1 cellular context compared by ENCODE assay signal in genomic region chr2:201842131-201842530, GRCh38.
TF ChIP-seq lines count a peak whose summit lies in the region.

No MANE protein-coding gene starts in this region.

TF ChIP-seq in GM23338, 12 proteins besides CTCF, POLR2A, EP300 and RAD21 (continued from another document):
- TF ChIP-seq, protein P1, sequence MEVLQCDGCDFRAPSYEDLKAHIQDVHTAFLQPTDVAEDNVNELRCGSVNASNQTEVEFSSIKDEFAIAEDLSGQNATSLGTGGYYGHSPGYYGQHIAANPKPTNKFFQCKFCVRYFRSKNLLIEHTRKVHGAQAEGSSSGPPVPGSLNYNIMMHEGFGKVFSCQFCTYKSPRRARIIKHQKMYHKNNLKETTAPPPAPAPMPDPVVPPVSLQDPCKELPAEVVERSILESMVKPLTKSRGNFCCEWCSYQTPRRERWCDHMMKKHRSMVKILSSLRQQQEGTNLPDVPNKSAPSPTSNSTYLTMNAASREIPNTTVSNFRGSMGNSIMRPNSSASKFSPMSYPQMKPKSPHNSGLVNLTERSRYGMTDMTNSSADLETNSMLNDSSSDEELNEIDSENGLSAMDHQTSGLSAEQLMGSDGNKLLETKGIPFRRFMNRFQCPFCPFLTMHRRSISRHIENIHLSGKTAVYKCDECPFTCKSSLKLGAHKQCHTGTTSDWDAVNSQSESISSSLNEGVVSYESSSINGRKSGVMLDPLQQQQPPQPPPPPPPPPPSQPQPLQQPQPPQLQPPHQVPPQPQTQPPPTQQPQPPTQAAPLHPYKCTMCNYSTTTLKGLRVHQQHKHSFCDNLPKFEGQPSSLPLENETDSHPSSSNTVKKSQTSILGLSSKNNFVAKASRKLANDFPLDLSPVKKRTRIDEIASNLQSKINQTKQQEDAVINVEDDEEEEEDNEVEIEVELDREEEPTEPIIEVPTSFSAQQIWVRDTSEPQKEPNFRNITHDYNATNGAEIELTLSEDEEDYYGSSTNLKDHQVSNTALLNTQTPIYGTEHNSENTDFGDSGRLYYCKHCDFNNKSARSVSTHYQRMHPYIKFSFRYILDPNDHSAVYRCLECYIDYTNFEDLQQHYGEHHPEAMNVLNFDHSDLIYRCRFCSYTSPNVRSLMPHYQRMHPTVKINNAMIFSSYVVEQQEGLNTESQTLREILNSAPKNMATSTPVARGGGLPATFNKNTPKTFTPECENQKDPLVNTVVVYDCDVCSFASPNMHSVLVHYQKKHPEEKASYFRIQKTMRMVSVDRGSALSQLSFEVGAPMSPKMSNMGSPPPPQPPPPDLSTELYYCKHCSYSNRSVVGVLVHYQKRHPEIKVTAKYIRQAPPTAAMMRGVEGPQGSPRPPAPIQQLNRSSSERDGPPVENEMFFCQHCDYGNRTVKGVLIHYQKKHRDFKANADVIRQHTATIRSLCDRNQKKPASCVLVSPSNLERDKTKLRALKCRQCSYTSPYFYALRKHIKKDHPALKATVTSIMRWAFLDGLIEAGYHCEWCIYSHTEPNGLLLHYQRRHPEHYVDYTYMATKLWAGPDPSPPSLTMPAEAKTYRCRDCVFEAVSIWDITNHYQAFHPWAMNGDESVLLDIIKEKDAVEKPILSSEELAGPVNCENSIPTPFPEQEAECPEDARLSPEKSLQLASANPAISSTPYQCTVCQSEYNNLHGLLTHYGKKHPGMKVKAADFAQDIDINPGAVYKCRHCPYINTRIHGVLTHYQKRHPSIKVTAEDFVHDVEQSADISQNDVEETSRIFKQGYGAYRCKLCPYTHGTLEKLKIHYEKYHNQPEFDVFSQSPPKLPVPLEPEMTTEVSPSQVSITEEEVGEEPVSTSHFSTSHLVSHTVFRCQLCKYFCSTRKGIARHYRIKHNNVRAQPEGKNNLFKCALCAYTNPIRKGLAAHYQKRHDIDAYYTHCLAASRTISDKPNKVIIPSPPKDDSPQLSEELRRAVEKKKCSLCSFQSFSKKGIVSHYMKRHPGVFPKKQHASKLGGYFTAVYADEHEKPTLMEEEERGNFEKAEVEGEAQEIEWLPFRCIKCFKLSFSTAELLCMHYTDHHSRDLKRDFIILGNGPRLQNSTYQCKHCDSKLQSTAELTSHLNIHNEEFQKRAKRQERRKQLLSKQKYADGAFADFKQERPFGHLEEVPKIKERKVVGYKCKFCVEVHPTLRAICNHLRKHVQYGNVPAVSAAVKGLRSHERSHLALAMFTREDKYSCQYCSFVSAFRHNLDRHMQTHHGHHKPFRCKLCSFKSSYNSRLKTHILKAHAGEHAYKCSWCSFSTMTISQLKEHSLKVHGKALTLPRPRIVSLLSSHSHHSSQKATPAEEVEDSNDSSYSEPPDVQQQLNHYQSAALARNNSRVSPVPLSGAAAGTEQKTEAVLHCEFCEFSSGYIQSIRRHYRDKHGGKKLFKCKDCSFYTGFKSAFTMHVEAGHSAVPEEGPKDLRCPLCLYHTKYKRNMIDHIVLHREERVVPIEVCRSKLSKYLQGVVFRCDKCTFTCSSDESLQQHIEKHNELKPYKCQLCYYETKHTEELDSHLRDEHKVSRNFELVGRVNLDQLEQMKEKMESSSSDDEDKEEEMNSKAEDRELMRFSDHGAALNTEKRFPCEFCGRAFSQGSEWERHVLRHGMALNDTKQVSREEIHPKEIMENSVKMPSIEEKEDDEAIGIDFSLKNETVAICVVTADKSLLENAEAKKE (CRISPR knock-in tag; IDR thresholded peaks at IDR 0.05), result no peak
